Comparison of ENCODE assay signal across 18 cellular contexts in the genomic region with DNA sequence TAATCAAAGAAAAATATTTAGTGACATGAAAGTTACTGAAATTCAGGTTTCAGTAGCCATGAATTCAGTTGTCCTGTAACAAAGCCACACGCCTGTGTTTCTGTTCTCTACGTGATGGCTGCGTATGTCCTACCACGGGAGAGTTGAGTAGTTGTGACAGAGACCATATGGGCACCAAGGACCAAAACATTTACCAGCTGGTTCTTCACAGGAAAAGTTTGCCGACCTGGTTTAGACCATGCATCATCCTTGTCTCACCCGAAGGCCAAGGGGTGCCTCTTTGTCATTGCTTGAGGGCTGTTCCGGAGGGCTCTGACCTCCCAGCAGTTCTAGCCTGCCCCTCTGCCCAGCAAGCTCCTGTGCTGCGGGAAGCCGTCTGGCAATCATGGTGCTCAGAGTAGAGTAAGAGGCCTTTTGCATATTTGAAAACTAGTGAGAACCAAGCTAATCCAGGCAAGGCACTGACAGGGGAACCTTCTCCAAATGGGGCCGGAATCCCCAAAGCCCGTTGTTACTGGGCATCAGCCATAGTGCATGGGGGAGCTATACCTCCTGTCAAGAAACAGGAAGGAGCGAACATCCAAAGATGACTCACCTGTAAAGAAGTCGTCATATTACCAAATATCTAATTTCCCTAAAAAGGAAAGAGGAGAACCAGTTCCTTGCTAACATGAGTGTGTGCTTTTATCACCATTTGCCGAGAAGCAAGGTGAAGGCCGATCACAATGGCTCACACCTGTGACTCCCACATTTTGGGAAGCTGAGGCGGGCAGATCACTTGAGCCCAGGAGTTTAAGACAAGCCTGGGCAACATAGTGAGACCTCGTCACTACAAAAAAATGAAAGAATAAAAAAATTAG.
A peak's percentile ranks its signal among the peaks of the same experiment; 100 is the strongest.
DNase-seq lines count a peak whose midpoint lies in the region; ATAC-seq, FAIRE-seq and TF ChIP-seq lines count a peak whose summit lies in the region.
"Had no signal": no experiment of that assay in that cellular context is flagged by ENCODE, and none has a peak within 500 bp of the region (broad histone marks: within the 10 kb centered on the region; RNA-seq: fewer than 3 reads in every experiment).

No MANE protein-coding gene starts in this region.

- no peak overlapping the region for H3K27ac Mint-ChIP-seq in activated naive CD4-positive, alpha-beta T cell treated with anti-CD3 and anti-CD28 coated beads for 36 hours

- H3K36me3 ChIP-seq in lung (ENCODE audit: control insufficient read depth in 2 of 2, insufficient read depth in 2 of 2, low read length in 2 of 2) (no peaks in the 10 kb centered on the region), small intestine (ENCODE audit: control insufficient read depth in 2 of 2, insufficient read depth in 2 of 2, low read length in 2 of 2) (no peaks in the 10 kb centered on the region)

- no peaks in the 10 kb centered on the region for H3K27me3 Mint-ChIP-seq in activated naive CD4-positive, alpha-beta T cell treated with anti-CD3 and anti-CD28 coated beads for 36 hours (ENCODE audit: low read depth)

- WGBS in lung, 2 donors, result 78 to 86% methylated on average over 17 of the region's 17 CpGs
- 79 to 83% (median 82%) methylated on average over 17 of the region's 17 CpGs for WGBS in small intestine, 3 donors

- no peaks in the 10 kb centered on the region for H3K27me3 ChIP-seq in lung (ENCODE audit: control insufficient read depth, insufficient read depth)
- H3K27me3 ChIP-seq in small intestine (ENCODE audit: control insufficient read depth in 2 of 2, insufficient read depth in 2 of 2, low read length in 2 of 2), result peaks cover 0 to 1% of the 10 kb centered on the region in 2 donors

- H3K4me1 ChIP-seq in lung (ENCODE audit: control insufficient read depth in 2 of 2, insufficient read depth in 2 of 2, low read length in 2 of 2), result no peaks in the 10 kb centered on the region
- H3K4me1 ChIP-seq in small intestine (ENCODE audit: control insufficient read depth in 2 of 2, insufficient read depth in 1 of 2, low read depth in 1 of 2, low read length in 1 of 2), result no peaks in the 10 kb centered on the region
- H3K4me1 ChIP-seq: Caco-2 had no signal

- H3K27ac ChIP-seq in lung (ENCODE audit: low read depth in 1 of 2, low read length in 1 of 2) (no peak overlapping the region), small intestine (ENCODE audit: low read depth in 1 of 2, low read length in 1 of 2) (no peak overlapping the region)
- H3K27ac ChIP-seq: PC-9 had no signal

- H3K4me1 Mint-ChIP-seq in activated naive CD4-positive, alpha-beta T cell treated with anti-CD3 and anti-CD28 coated beads for 36 hours (ENCODE audit: low read depth), result no peaks in the 10 kb centered on the region

- FAIRE-seq in small intestine (lab: Jason Lieb, UNC), result no peak
- FAIRE-seq: G401.6, GM12892 had no signal

- DNase-seq in ELR (ENCODE audit: low read depth), result peak; percentile 6
- peak; percentile 4 for DNase-seq in MV-4-11 (lab: John Stamatoyannopoulos, UW)
- peak; percentile 92 for DNase-seq in epithelial cell of esophagus (ENCODE audit: low read depth)
- peak; percentile 13 for DNase-seq in lung (ENCODE audit: low spot score)
- no peak for DNase-seq in small intestine
- DNase-seq in activated naive CD4-positive, alpha-beta T cell treated with anti-CD3 and anti-CD28 coated beads for 36 hours, result no peak
- no peak for DNase-seq in T-helper 9 cell
- DNase-seq in stimulated activated naive CD4-positive, alpha-beta T cell treated with Interleukin-2 at 50 U/mL for 16 hours (lab: John Stamatoyannopoulos, UW), result no peak
- DNase-seq: AML-193, Caco-2, HCEC 1CT, KBM-7, NCI-H1105, NCI-H1694 treated with DMSO at 0.1 percent for 48 hours, PC-9, Right ventricle myocardium superior had no signal

- H3K4me3 ChIP-seq in epithelial cell of esophagus (ENCODE audit: low read length), result no peak overlapping the region
- H3K4me3 ChIP-seq in lung, result no peak overlapping the region
- no peak overlapping the region for H3K4me3 ChIP-seq in small intestine (ENCODE audit: low read depth in 1 of 2, low read length in 2 of 2)
- H3K4me3 ChIP-seq: PC-9 had no signal

- intact Hi-C loops in activated naive CD4-positive, alpha-beta T cell treated with anti-CD3 and anti-CD28 coated beads for 36 hours (cut with micrococcal nuclease), result no loop called here

- ATAC-seq in lung (ENCODE audit: insufficient read depth, low FRiP score), result no peak

- peaks cover 0 to 8% of the 10 kb centered on the region in 2 donors for H3K9me3 ChIP-seq in lung (ENCODE audit: control insufficient read depth in 2 of 2, insufficient read depth in 1 of 2, low read length in 1 of 2)
- no peaks in the 10 kb centered on the region for H3K9me3 ChIP-seq in small intestine (ENCODE audit: control insufficient read depth, low read depth)

- no peak overlapping the region for H3K4me3 Mint-ChIP-seq in activated naive CD4-positive, alpha-beta T cell treated with anti-CD3 and anti-CD28 coated beads for 36 hours

- TF ChIP-seq CTCF in epithelial cell of esophagus (IDR thresholded peaks at IDR 0.05; ENCODE audit: insufficient read depth, low read depth, low read length, missing control alignments), result no peak
- no peak for TF ChIP-seq CTCF in lung (IDR thresholded peaks at IDR 0.05; ENCODE audit: control extremely low read depth, extremely low read depth)

- H3K36me3 Mint-ChIP-seq in activated naive CD4-positive, alpha-beta T cell treated with anti-CD3 and anti-CD28 coated beads for 36 hours (ENCODE audit: low read depth), result no peaks in the 10 kb centered on the region

- peaks cover 4% of the 10 kb centered on the region for H3K9me3 Mint-ChIP-seq in activated naive CD4-positive, alpha-beta T cell treated with anti-CD3 and anti-CD28 coated beads for 36 hours

- CTCF ChIA-PET in activated naive CD4-positive, alpha-beta T cell treated with anti-CD3 and anti-CD28 coated beads for 36 hours (lab: Charles Lee), result no interaction called here

Comparison
In these comparisons a context has a peak if more than half of its experiments do, and no peak if none do; other contexts are left out.
1. DNase-seq: peak in ELR (single experiment), MV-4-11 (single experiment), epithelial cell of esophagus (single experiment) and lung (single experiment); none in small intestine (single experiment), activated naive CD4-positive, alpha-beta T cell treated with anti-CD3 and anti-CD28 coated beads for 36 hours (single experiment), T-helper 9 cell (single experiment) and stimulated activated naive CD4-positive, alpha-beta T cell treated with Interleukin-2 at 50 U/mL for 16 hours (single experiment).